ENCODE assay signal across 8 cellular contexts in the genomic region with DNA sequence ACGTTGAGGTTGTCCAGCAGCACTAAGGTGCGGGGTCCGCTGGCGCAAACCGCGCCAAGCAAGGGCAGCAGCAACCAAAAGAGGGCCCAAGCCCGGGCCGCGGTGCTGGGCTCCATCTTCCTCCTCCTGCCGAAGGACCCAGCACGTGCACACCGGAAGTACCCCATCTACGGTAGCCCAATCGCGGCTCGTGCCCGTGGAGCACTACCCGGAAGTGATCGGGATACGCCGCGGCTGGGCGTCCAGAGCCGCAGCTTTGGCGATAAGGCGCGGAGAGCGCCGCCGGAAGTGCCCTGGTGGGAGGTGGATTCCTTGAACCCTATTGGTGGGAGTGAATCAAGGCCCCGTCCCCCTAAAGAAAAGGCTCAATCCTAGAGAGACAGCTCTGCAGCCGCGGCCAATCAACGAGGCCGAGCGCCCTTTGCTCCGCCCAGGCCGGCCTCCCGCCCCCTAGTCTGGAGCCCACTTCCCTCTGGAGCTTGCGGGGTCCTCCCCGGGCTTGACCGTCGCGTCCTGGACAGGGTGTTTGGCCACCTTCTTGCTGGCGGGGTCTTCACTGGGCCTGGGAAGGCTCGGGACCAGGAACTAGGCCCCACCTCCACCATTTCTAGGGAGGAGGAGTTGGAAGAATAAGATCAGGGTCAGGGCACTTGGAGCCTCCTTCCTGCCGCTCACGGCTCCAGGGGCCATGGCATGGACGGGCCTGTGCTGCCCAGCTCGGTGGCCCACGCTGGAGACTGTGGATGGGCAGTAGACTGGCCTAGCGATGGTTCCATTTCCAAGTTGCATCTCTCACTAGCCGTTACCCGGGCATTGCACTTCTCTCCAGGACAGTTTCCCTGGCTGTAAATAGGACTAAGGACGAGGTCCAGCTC. TPM values are rescaled to one million over a fixed set of nuclear protein-coding genes. Genes with fewer than 3 reads are reported as not detected.
DNase-seq lines count a peak whose midpoint lies in the region; ATAC-seq and TF ChIP-seq lines count a peak whose summit lies in the region.

A gene (minus strand): TSS at position 135 of the 875 bp plus-strand sequence. CDS start 19 bp downstream, at position 116.

- peak within 1 kb of the TSS; percentile 78 for H2BK5ac ChIP-seq in IMR-90 (ENCODE audit: low read depth, low read length, poor library complexity, severe bottlenecking)

- peak within 1 kb of the TSS; percentile 89 for H3K4ac ChIP-seq in IMR-90 (ENCODE audit: low read depth, low read length)

- no peaks in the 10 kb centered on the region; the same call in 1 of the 2 replicates for H4K20me1 ChIP-seq in IMR-90 (ENCODE audit: insufficient read depth, low read length)

- peaks cover 26 to 56% of the 10 kb centered on the region in 2 experiments for H3K79me1 ChIP-seq in IMR-90 (ENCODE audit: low read depth in 1 of 2, low read length in 2 of 2)

- peak within 1 kb of the TSS; percentile 96 for H3K4me2 ChIP-seq in IMR-90 (ENCODE audit: low read depth, low read length)

- in situ Hi-C loops in IMR-90 (cut with MboI; ENCODE audit: low sequenced_read_pairs): no loop called here

- H3K4me1 ChIP-seq in IMR-90 (ENCODE audit: control insufficient read depth, insufficient read depth, low read length) (peaks cover 4% of the 10 kb centered on the region), mucosa of descending colon (ENCODE audit: low read depth) (peaks cover 14% of the 10 kb centered on the region)

- H3K27me3 ChIP-seq in IMR-90 (ENCODE audit: control insufficient read depth, insufficient read depth, low read length): no peaks in the 10 kb centered on the region

- TF ChIP-seq POLR2A in IMR-90 (IDR thresholded peaks at IDR 0.05; ENCODE audit: low read depth, low read length): peak; percentile 35; the same call in 1 of the 2 replicates

- H3K4me3 ChIP-seq in IMR-90 (ENCODE audit: insufficient read depth, low read depth, low read length): peak within 1 kb of the TSS; percentile 75
- peak within 1 kb of the TSS; percentile 92 for H3K4me3 ChIP-seq in epithelial cell of esophagus (ENCODE audit: low read length)
- peak within 1 kb of the TSS; percentile 50 for H3K4me3 ChIP-seq in mucosa of descending colon

- H4K91ac ChIP-seq in IMR-90 (ENCODE audit: insufficient read depth, low read depth, low read length): peak within 1 kb of the TSS; percentile 86

- H3K9ac ChIP-seq in IMR-90 (ENCODE audit: low read depth, low read length): peak within 1 kb of the TSS; percentile 89

- dilution Hi-C loops in IMR-90 (cut with HindIII; ENCODE audit: low sequenced_read_pairs, unreplicated experiment): no loop called here

- H3K36me3 ChIP-seq in IMR-90 (ENCODE audit: control insufficient read depth, insufficient read depth, low read length) (peaks cover 10% of the 10 kb centered on the region), mucosa of descending colon (ENCODE audit: low read depth) (no peaks in the 10 kb centered on the region)

- H3K18ac ChIP-seq in IMR-90 (ENCODE audit: low read depth, low read length): peak within 1 kb of the TSS; percentile 28; the same call in 1 of the 2 replicates

- H4K5ac ChIP-seq in IMR-90 (ENCODE audit: low read depth, low read length): peak within 1 kb of the TSS; percentile 94

- no peak for TF ChIP-seq RAD21 in IMR-90 (IDR thresholded peaks at IDR 0.05; ENCODE audit: low read length)

- peak within 1 kb of the TSS; percentile 98 to 99 for H4K8ac ChIP-seq in IMR-90 (ENCODE audit: low read depth in 2 of 2, low read length in 2 of 2)

- no TSS peak for BruUV-seq in IMR-90 (replicated peaks; lab: Mats Ljungman, UMichigan)

- peak within 1 kb of the TSS; percentile 74 for H3K23ac ChIP-seq in IMR-90 (ENCODE audit: low read depth, low read length)

- no peaks in the 10 kb centered on the region for H3K9me3 ChIP-seq in IMR-90 (ENCODE audit: control insufficient read depth, insufficient read depth, low read length)
- no peaks in the 10 kb centered on the region for H3K9me3 ChIP-seq in mucosa of descending colon

- WGBS in IMR-90 (ENCODE audit: extremely low coverage in 2 of 2, insufficient read length in 1 of 2), 2 experiments: 30% methylated on average over 2 of the region's 55 CpGs; no CpG with 5 or more reads in 1 of the 2 experiments

- peaks cover 9% of the 10 kb centered on the region for H3K9me1 ChIP-seq in IMR-90 (ENCODE audit: insufficient read depth, low read length)

- H2BK120ac ChIP-seq in IMR-90 (ENCODE audit: low read depth, low read length): no peak within 1 kb of the TSS

- peak within 1 kb of the TSS; percentile 82 for H3K14ac ChIP-seq in IMR-90 (replicated peaks; ENCODE audit: low read depth, low read length)

- peak within 1 kb of the TSS; percentile 73 for H2AK5ac ChIP-seq in IMR-90 (ENCODE audit: low read depth, low read length)

- TF ChIP-seq CTCF in IMR-90 (conservative IDR thresholded peaks at IDR 0.05; ENCODE audit: low read depth, low read length) (peak; percentile 70), epithelial cell of esophagus (IDR thresholded peaks at IDR 0.05; ENCODE audit: insufficient read depth, low read depth, low read length, missing control alignments) (peak; percentile 63), mucosa of descending colon (IDR thresholded peaks at IDR 0.05) (peak; percentile 46)

- peak; percentile 88 for ATAC-seq in GM21526 (IDR thresholded peaks at IDR 0.05; ENCODE audit: low FRiP score, unreplicated experiment)
- peak; percentile 98 for ATAC-seq in IMR-90 (ENCODE audit: low read depth)
- ATAC-seq in mucosa of descending colon: peak; percentile 98

- peak within 1 kb of the TSS; percentile 87 for H3K27ac ChIP-seq in IMR-90 (ENCODE audit: insufficient read depth, low read length)

- peak within 1 kb of the TSS; percentile 67 for H3K56ac ChIP-seq in IMR-90 (ENCODE audit: extremely low read depth, insufficient read depth, low read length)

- no peak within 1 kb of the TSS for H2BK15ac ChIP-seq in IMR-90 (ENCODE audit: low read depth, low read length)

- intact Hi-C loops in IMR-90 (cut with micrococcal nuclease): loop anchor here (1.0 kb wide), 1 partner anchor 37 kb away; no protein-coding TSS in a partner anchor
- intact Hi-C loops in mucosa of descending colon (cut with DNase I, micrococcal nuclease): no loop called here

- H2AK9ac ChIP-seq in IMR-90 (replicated peaks; ENCODE audit: low read depth, low read length, poor library complexity): peak within 1 kb of the TSS; percentile 74

- H2BK20ac ChIP-seq in IMR-90 (ENCODE audit: low read depth, low read length): no peak within 1 kb of the TSS

- peak within 1 kb of the TSS; percentile 94 for H2AFZ ChIP-seq in IMR-90 (replicated peaks; ENCODE audit: low read length, poor library complexity)

- DNase-seq in DMS 273 treated with DMSO at 0.1 percent for 48 hours (lab: John Stamatoyannopoulos, UW) (peak; percentile 95), IMR-90 (peak; percentile 97), OCI-M1 (lab: John Stamatoyannopoulos, UW) (peak; percentile 99), activated T-cell treated with anti-CD3 and anti-CD28 coated beads for 4 hours (peak; percentile 82), epithelial cell of esophagus (ENCODE audit: low read depth) (peak; percentile 98), mucosa of descending colon (peak; percentile 94 to 98 (median 97))
- DNase-seq in stimulated activated CD8-positive, alpha-beta memory T cell treated with anti-CD3 and anti-CD28 coated beads, Interleukin-4, amount 100 ng/mL, for 4 hours (ENCODE audit: low read depth in 2 of 2, low spot score in 1 of 2): peak; percentile 79 to 91

- CTCF ChIA-PET in IMR-90 (lab: Yijun Ruan, JAX): interaction anchor here (1.1 kb wide), 1 partner anchor 534 kb away, joined by 3 read pairs; no protein-coding TSS in a partner anchor

- POLR2A ChIA-PET in IMR-90 (lab: Charles Lee; ENCODE audit: unreplicated experiment): no interaction called here

TF ChIP-seq in IMR-90, 13 proteins besides CTCF, POLR2A, EP300 and RAD21:
- TF ChIP-seq, protein P1, sequence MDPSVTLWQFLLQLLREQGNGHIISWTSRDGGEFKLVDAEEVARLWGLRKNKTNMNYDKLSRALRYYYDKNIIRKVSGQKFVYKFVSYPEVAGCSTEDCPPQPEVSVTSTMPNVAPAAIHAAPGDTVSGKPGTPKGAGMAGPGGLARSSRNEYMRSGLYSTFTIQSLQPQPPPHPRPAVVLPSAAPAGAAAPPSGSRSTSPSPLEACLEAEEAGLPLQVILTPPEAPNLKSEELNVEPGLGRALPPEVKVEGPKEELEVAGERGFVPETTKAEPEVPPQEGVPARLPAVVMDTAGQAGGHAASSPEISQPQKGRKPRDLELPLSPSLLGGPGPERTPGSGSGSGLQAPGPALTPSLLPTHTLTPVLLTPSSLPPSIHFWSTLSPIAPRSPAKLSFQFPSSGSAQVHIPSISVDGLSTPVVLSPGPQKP (IDR thresholded peaks at IDR 0.05; ENCODE audit: borderline replicate concordance, low read depth, low read length): peak; percentile 76; the same call in 1 of the 2 replicates
- TF ChIP-seq, protein P2, sequence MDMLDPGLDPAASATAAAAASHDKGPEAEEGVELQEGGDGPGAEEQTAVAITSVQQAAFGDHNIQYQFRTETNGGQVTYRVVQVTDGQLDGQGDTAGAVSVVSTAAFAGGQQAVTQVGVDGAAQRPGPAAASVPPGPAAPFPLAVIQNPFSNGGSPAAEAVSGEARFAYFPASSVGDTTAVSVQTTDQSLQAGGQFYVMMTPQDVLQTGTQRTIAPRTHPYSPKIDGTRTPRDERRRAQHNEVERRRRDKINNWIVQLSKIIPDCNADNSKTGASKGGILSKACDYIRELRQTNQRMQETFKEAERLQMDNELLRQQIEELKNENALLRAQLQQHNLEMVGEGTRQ (IDR thresholded peaks at IDR 0.05; ENCODE audit: low read depth, low read length): peak; percentile 65
- TF ChIP-seq BHLHE40 (IDR thresholded peaks at IDR 0.05; ENCODE audit: low read depth, low read length): peak; percentile 81; the same call in 1 of the 2 replicates
- peak; percentile 74; the same call in 1 of the 2 replicates for TF ChIP-seq MXI1 (IDR thresholded peaks at IDR 0.05; ENCODE audit: borderline replicate concordance, low read depth, low read length)
- peak; percentile 70; the same call in 1 of the 2 replicates for TF ChIP-seq MAZ (IDR thresholded peaks at IDR 0.05; ENCODE audit: borderline replicate concordance, low read depth, low read length)
- TF ChIP-seq CHD1 (IDR thresholded peaks at IDR 0.05; ENCODE audit: low read depth, low read length): no peak
- no peak for TF ChIP-seq RCOR1 (IDR thresholded peaks at IDR 0.05; ENCODE audit: insufficient replicate concordance, low read length)
- TF ChIP-seq FOS (IDR thresholded peaks at IDR 0.05; ENCODE audit: low read depth, low read length): peak; percentile 19; the same call in 1 of the 2 replicates

RNA-seq across cellular contexts. Expression of the gene that starts here (rescaled TPM):
- total RNA-seq in IMR-90 (2012; rRNA removed): 155 and 179 TPM in 2 replicates
- 414 and 477 TPM in 2 replicates for polyA plus RNA-seq in IMR-90 (2012; rRNA removed)
- 234 and 424 TPM in 2 replicates for polyA plus RNA-seq in IMR-90 (2012; cell fraction: cytosol; rRNA removed)
- polyA plus RNA-seq in IMR-90 (2012; cell fraction: nucleus; rRNA removed; ENCODE audit: low replicate concordance): 92.6 and 119 TPM in 2 replicates
- 100 to 1,000 TPM; 103 to 263 (median 159) TPM for total RNA-seq in mucosa of descending colon

Comparison
In these comparisons a context has a peak if more than half of its experiments do, and no peak if none do; other contexts are left out.
1. Peak in every context shown above with its lines: DNase-seq, ATAC-seq, H3K4me3 ChIP-seq and H3K27ac ChIP-seq.